Comparison of ENCODE assay signal across 8 cellular contexts in the genomic region with DNA sequence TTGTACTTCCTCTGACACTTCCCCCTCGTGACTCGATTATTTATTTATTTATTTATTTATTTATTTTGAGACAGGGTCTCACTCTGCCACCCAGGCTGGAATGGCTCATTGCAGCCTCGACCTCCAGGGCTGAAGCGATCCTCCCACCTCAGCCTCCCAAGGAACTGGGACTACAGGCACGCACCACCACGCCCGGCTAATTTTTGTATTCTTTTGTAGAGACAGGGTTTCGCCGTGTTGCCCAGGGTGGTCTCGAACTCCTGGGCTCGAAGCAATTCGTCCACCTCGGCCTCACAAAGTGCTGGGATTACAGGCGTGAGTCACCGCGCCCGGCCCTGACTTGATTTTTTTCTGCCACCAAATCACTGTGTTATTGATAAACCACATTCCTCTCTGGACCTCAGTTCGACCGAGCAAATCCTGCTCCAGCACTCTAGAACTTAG. TPM values are rescaled to one million over a fixed set of nuclear protein-coding genes. Genes with fewer than 3 reads are reported as not detected.
DNase-seq lines count a peak whose midpoint lies in the region; ATAC-seq and TF ChIP-seq lines count a peak whose summit lies in the region.

No MANE protein-coding gene starts in this region.

- DNase-seq in stimulated activated naive CD8-positive, alpha-beta T cell treated with anti-CD3 and anti-CD28 coated beads, Interleukin-15, Interleukin-2, amounts not matched to agents 100 U/mL and 50 U/mL, for 24 hours, result no peak
- DNase-seq in body of pancreas (no peak), mesothelial cell of epicardium (ENCODE audit: low spot score in 2 of 2, unreplicated experiment in 2 of 2) (no peak), AG08396 (ENCODE audit: low spot score) (no peak)
- no peak for DNase-seq in stimulated activated CD4-positive, alpha-beta T cell treated with anti-CD3 and anti-CD28 coated beads, Interleukin-4, amount 100 ng/mL, for 24 hours

- peaks cover 0 to 6% of the 10 kb centered on the region in 2 donors for H3K27me3 ChIP-seq in body of pancreas

- H3K27ac Mint-ChIP-seq in stimulated activated naive CD8-positive, alpha-beta T cell treated with anti-CD3 and anti-CD28 coated beads, Interleukin-15, Interleukin-2, amounts not matched to agents 100 ng/mL and 50 ng/mL, for 24 hours, result peak overlapping the region; percentile 100
- peak overlapping the region; percentile 100 for H3K27ac Mint-ChIP-seq in mesothelial cell of epicardium

- no peaks in the 10 kb centered on the region for H3K9me3 ChIP-seq in body of pancreas

- H3K4me1 Mint-ChIP-seq in stimulated activated naive CD8-positive, alpha-beta T cell treated with anti-CD3 and anti-CD28 coated beads, Interleukin-15, Interleukin-2, amounts not matched to agents 100 ng/mL and 50 ng/mL, for 24 hours (ENCODE audit: low read depth), result peaks cover 55% of the 10 kb centered on the region
- peaks cover 61% of the 10 kb centered on the region for H3K4me1 Mint-ChIP-seq in mesothelial cell of epicardium

- intact Hi-C loops in body of pancreas (cut with DNase I), result no loop called here

- no peak overlapping the region for H3K4me3 ChIP-seq in body of pancreas

- WGBS in body of pancreas, 2 donors, result 26 to 32% methylated on average over 19 of the region's 19 CpGs

- no peak for ATAC-seq in stimulated activated naive CD8-positive, alpha-beta T cell treated with anti-CD3 and anti-CD28 coated beads, Interleukin-15, Interleukin-2, amounts not matched to agents 100 U/mL and 50 U/mL, for 24 hours
- no peak for ATAC-seq in body of pancreas
- ATAC-seq in GM21367 (IDR thresholded peaks at IDR 0.05; ENCODE audit: unreplicated experiment), result no peak
- no peak for ATAC-seq in HG03442 (IDR thresholded peaks at IDR 0.05; ENCODE audit: unreplicated experiment)

- H3K9me3 Mint-ChIP-seq in stimulated activated naive CD8-positive, alpha-beta T cell treated with anti-CD3 and anti-CD28 coated beads, Interleukin-15, Interleukin-2, amounts not matched to agents 100 ng/mL and 50 ng/mL, for 24 hours, result no peaks in the 10 kb centered on the region
- H3K9me3 Mint-ChIP-seq in mesothelial cell of epicardium, result no peaks in the 10 kb centered on the region

- peaks cover 15% of the 10 kb centered on the region for H3K27me3 Mint-ChIP-seq in stimulated activated naive CD8-positive, alpha-beta T cell treated with anti-CD3 and anti-CD28 coated beads, Interleukin-15, Interleukin-2, amounts not matched to agents 100 ng/mL and 50 ng/mL, for 24 hours
- no peaks in the 10 kb centered on the region for H3K27me3 Mint-ChIP-seq in mesothelial cell of epicardium (ENCODE audit: low read depth)

- TF ChIP-seq CTCF in body of pancreas (IDR thresholded peaks at IDR 0.05) (no peak), mesothelial cell of epicardium (IDR thresholded peaks at IDR 0.05; ENCODE audit: unreplicated experiment) (no peak)

- peaks cover 44% of the 10 kb centered on the region for H3K36me3 Mint-ChIP-seq in stimulated activated naive CD8-positive, alpha-beta T cell treated with anti-CD3 and anti-CD28 coated beads, Interleukin-15, Interleukin-2, amounts not matched to agents 100 ng/mL and 50 ng/mL, for 24 hours (ENCODE audit: low read depth)
- H3K36me3 Mint-ChIP-seq in mesothelial cell of epicardium, result peaks cover 21% of the 10 kb centered on the region

- peaks cover 31% of the 10 kb centered on the region for H3K4me1 ChIP-seq in body of pancreas

- H3K36me3 ChIP-seq in body of pancreas (replicated peaks in 1 of 2; ENCODE audit: insufficient read depth in 1 of 2, low read depth in 2 of 2), result peaks cover 14 to 19% of the 10 kb centered on the region in 2 donors

- TF ChIP-seq POLR2A in body of pancreas (IDR thresholded peaks at IDR 0.05), result no peak

- H3K27ac ChIP-seq in body of pancreas, result peak overlapping the region; percentile 71 to 77 (median 74)

- peak overlapping the region; percentile 99 for H3K4me3 Mint-ChIP-seq in stimulated activated naive CD8-positive, alpha-beta T cell treated with anti-CD3 and anti-CD28 coated beads, Interleukin-15, Interleukin-2, amounts not matched to agents 100 ng/mL and 50 ng/mL, for 24 hours
- peak overlapping the region; percentile 99 for H3K4me3 Mint-ChIP-seq in mesothelial cell of epicardium

RNA-seq across cellular contexts. Expression of gene RPL23A, which starts 0.8 kb away (rescaled TPM):
- total RNA-seq in body of pancreas (100 to 1,000 TPM; 208 to 220 TPM), mesothelial cell of epicardium (1,669 to 1,804 TPM (median 1,792 TPM) in 3 replicates)

RNA-seq across cellular contexts. Expression of gene RAB34, which starts 1.3 kb away (rescaled TPM):
- total RNA-seq in body of pancreas (10 to 100 TPM; 18.2 to 61.3 TPM), mesothelial cell of epicardium (172 to 181 TPM (median 178 TPM) in 3 replicates)

RNA-seq across cellular contexts. Expression of gene TLCD1, which starts 7.0 kb away (rescaled TPM):
- total RNA-seq in body of pancreas (1 to 10 TPM; 2.0 to 3.1 TPM), mesothelial cell of epicardium (2.3 to 3.8 TPM (median 3.3 TPM) in 3 replicates)

RNA-seq across cellular contexts. Expression of gene PROCA1, which starts 7.3 kb away (rescaled TPM):
- total RNA-seq in body of pancreas, result not detected
- 9.2 to 11.7 TPM (median 10.4 TPM) in 3 replicates for total RNA-seq in mesothelial cell of epicardium

RNA-seq across cellular contexts. Expression of gene NEK8, which starts 9.6 kb away (rescaled TPM):
- total RNA-seq in body of pancreas (10 to 100 TPM in 1 of 2 donors, 1 to 10 TPM in 1; 2.9 to 18.5 TPM), mesothelial cell of epicardium (5.2 to 7.6 TPM (median 5.9 TPM) in 3 replicates)
